ENCODE assay signal across 11 cellular contexts in genomic region chr13:113976711-113977684, GRCh38. TPM values are rescaled to one million over a fixed set of nuclear protein-coding genes. Genes with fewer than 3 reads are reported as not detected.
DNase-seq lines count a peak whose midpoint lies in the region; ATAC-seq and TF ChIP-seq lines count a peak whose summit lies in the region.
"Had no signal": no experiment of that assay in that cellular context is flagged by ENCODE, and none has a peak within 500 bp of the region (broad histone marks: within the 10 kb centered on the region; RNA-seq: fewer than 3 reads in every experiment).

No MANE protein-coding gene starts in this region.

- H3K27me3 Mint-ChIP-seq in HFFc6 (ENCODE audit: insufficient read depth): peaks cover 12% of the 10 kb centered on the region
- no peaks in the 10 kb centered on the region for H3K27me3 Mint-ChIP-seq in mesothelial cell of epicardium (ENCODE audit: low read depth)

- no peaks in the 10 kb centered on the region for H3K79me2 ChIP-seq in ACC112 (ENCODE audit: control insufficient read depth, insufficient read depth, low read length, unreplicated experiment)

- peaks cover 12% of the 10 kb centered on the region for H3K4me1 ChIP-seq in ACC112 (ENCODE audit: control insufficient read depth, insufficient read depth, low read length, unreplicated experiment)

- H3K27ac ChIP-seq in ACC112 (ENCODE audit: low read depth, low read length) (peak overlapping the region; percentile 70), brain microvascular endothelial cell (peak overlapping the region; percentile 50), caudate nucleus (ENCODE audit: low read depth, low read length) (no peak overlapping the region)

- peaks cover 13% of the 10 kb centered on the region; the same call in 1 of the 2 replicates for H3K36me3 ChIP-seq in ACC112 (ENCODE audit: insufficient read depth, low read length)
- peaks cover 50% of the 10 kb centered on the region for H3K36me3 ChIP-seq in brain microvascular endothelial cell (replicated peaks)

- H3K4me3 Mint-ChIP-seq in HFFc6 (no peak overlapping the region), mesothelial cell of epicardium (no peak overlapping the region)
- H3K4me3 Mint-ChIP-seq: activated T-helper 1 cell treated with anti-CD3 and anti-CD28 coated beads, Interleukin-12 subunit alpha, Interleukin-12 subunit beta, Interleukin-2, Interleukin-4 antibody, amounts not matched to agents 30 ng/mL and 10 ng/mL and 1 ng/mL, durations not matched to agents 14 hours and 24 hours and 36 hours; neural crest cell had no signal

- H3K27me3 ChIP-seq in ACC112 (ENCODE audit: insufficient read depth, low read length) (no peaks in the 10 kb centered on the region), brain microvascular endothelial cell (replicated peaks) (no peaks in the 10 kb centered on the region)

- TF ChIP-seq CTCF in HFFc6 (IDR thresholded peaks at IDR 0.05) (no peak), brain microvascular endothelial cell (IDR thresholded peaks at IDR 0.05; ENCODE audit: low read depth, low read length, missing control alignments) (no peak), mesothelial cell of epicardium (IDR thresholded peaks at IDR 0.05; ENCODE audit: unreplicated experiment) (no peak)

- no peak for ATAC-seq in HG02571 (IDR thresholded peaks at IDR 0.05; ENCODE audit: unreplicated experiment)
- ATAC-seq in HG02870 (IDR thresholded peaks at IDR 0.05; ENCODE audit: unreplicated experiment): no peak

- H3K36me3 Mint-ChIP-seq in HFFc6 (ENCODE audit: low read depth) (peaks cover 58% of the 10 kb centered on the region), mesothelial cell of epicardium (peaks cover 2% of the 10 kb centered on the region)

- H3K4me1 Mint-ChIP-seq in HFFc6 (ENCODE audit: low read depth) (peaks cover 19% of the 10 kb centered on the region), mesothelial cell of epicardium (peaks cover 14% of the 10 kb centered on the region)
- H3K4me1 Mint-ChIP-seq: neural crest cell had no signal

- DNase-seq in HFFc6 (peak; percentile 77), brain microvascular endothelial cell (peak; percentile 61), mesothelial cell of epicardium (ENCODE audit: low spot score in 2 of 2, unreplicated experiment in 2 of 2) (peak in 1 of 2 experiments; percentile 12), ecto neural progenitor cell (ENCODE audit: low spot score) (no peak), caudate nucleus (lab: John Stamatoyannopoulos, UW) (no peak)
- DNase-seq: NCI-H1694 had no signal

- no peak overlapping the region for H3K4me3 ChIP-seq in ACC112 (ENCODE audit: low read depth, low read length)
- no peak overlapping the region for H3K4me3 ChIP-seq in brain microvascular endothelial cell (ENCODE audit: low read depth, low read length)

- H3K27ac Mint-ChIP-seq in HFFc6: peak overlapping the region; percentile 79
- peak overlapping the region; percentile 50 for H3K27ac Mint-ChIP-seq in mesothelial cell of epicardium
- H3K27ac Mint-ChIP-seq: activated T-helper 1 cell treated with anti-CD3 and anti-CD28 coated beads, Interleukin-12 subunit alpha, Interleukin-12 subunit beta, Interleukin-2, Interleukin-4 antibody, amounts not matched to agents 30 ng/mL and 10 ng/mL and 1 ng/mL, durations not matched to agents 14 hours and 24 hours and 36 hours had no signal

- H2AFZ ChIP-seq in ACC112 (ENCODE audit: low read length, unreplicated experiment): no peak overlapping the region

- in situ Hi-C loops in brain microvascular endothelial cell (cut with HindIII; ENCODE audit: low pct_ligation_motif_present, low sequenced_read_pairs): no loop called here

- H3K9me3 Mint-ChIP-seq in HFFc6: no peaks in the 10 kb centered on the region
- no peaks in the 10 kb centered on the region for H3K9me3 Mint-ChIP-seq in mesothelial cell of epicardium
- H3K9me3 Mint-ChIP-seq: activated T-helper 1 cell treated with anti-CD3 and anti-CD28 coated beads, Interleukin-12 subunit alpha, Interleukin-12 subunit beta, Interleukin-2, Interleukin-4 antibody, amounts not matched to agents 30 ng/mL and 10 ng/mL and 1 ng/mL, durations not matched to agents 14 hours and 24 hours and 36 hours; neural crest cell had no signal

RNA-seq across cellular contexts. Expression of gene C13orf46, which starts 3.1 kb away (rescaled TPM):
- 1 to 10 TPM; 1.4 to 2.5 (median 2.0) TPM for total RNA-seq in HFFc6 (2021; fragmentation: NEBNext Ultra II Directional; extraction: Animal tissue kit (Norgen Biotek cat#: 25700))
- total RNA-seq in mesothelial cell of epicardium: 0.54 to 1.8 TPM (median 0.57 TPM) in 3 replicates

Comparison
In these comparisons a context has a peak if more than half of its experiments do, and no peak if none do; other contexts are left out.
1. DNase-seq: peak in HFFc6 (single experiment) and brain microvascular endothelial cell (single experiment); none in ecto neural progenitor cell (single experiment) and caudate nucleus (0 of 61).